11 cellular contexts compared by ENCODE assay signal in genomic region chr14:92914087-92914656, GRCh38. TPM values are rescaled to one million over a fixed set of nuclear protein-coding genes. Genes with fewer than 3 reads are reported as not detected.
A peak's percentile ranks its signal among the peaks of the same experiment; 100 is the strongest.
DNase-seq lines count a peak whose midpoint lies in the region; ATAC-seq and TF ChIP-seq lines count a peak whose summit lies in the region.
"Had no signal": no experiment of that assay in that cellular context is flagged by ENCODE, and none has a peak within 500 bp of the region (broad histone marks: within the 10 kb centered on the region; RNA-seq: fewer than 3 reads in every experiment).

No MANE protein-coding gene starts in this region.

- WGBS in spleen, 5 donors: 7 to 12% (median 9%) methylated on average over 7 of the region's 7 CpGs

- no peak overlapping the region for H3K27ac ChIP-seq in spleen
- H3K27ac ChIP-seq: SK-N-MC had no signal

- no peaks in the 10 kb centered on the region for H3K36me3 Mint-ChIP-seq in activated naive CD8-positive, alpha-beta T cell treated with anti-CD3 and anti-CD28 coated beads for 36 hours
- no peaks in the 10 kb centered on the region for H3K36me3 Mint-ChIP-seq in nephron progenitor cell (ENCODE audit: low read depth)
- H3K36me3 Mint-ChIP-seq: stimulated activated memory B cell treated with anti-CD40 and anti-IgM and Interleukin-4, amounts not matched to agents 10 μg/mL and 1 μg/mL and 100 μg/mL, for 72 hours had no signal

- TF ChIP-seq POLR2A in spleen (IDR thresholded peaks at IDR 0.05): no peak

- no peaks in the 10 kb centered on the region for H3K9me3 Mint-ChIP-seq in activated naive CD8-positive, alpha-beta T cell treated with anti-CD3 and anti-CD28 coated beads for 36 hours
- H3K9me3 Mint-ChIP-seq in nephron progenitor cell: peaks cover 16% of the 10 kb centered on the region
- H3K9me3 Mint-ChIP-seq: stimulated activated memory B cell treated with anti-CD40 and anti-IgM and Interleukin-4, amounts not matched to agents 10 μg/mL and 1 μg/mL and 100 μg/mL, for 72 hours had no signal

- H3K4me1 ChIP-seq in spleen: no peaks in the 10 kb centered on the region

- no peaks in the 10 kb centered on the region for H3K4me1 Mint-ChIP-seq in activated naive CD8-positive, alpha-beta T cell treated with anti-CD3 and anti-CD28 coated beads for 36 hours
- H3K4me1 Mint-ChIP-seq in nephron progenitor cell: no peaks in the 10 kb centered on the region
- H3K4me1 Mint-ChIP-seq: stimulated activated memory B cell treated with anti-CD40 and anti-IgM and Interleukin-4, amounts not matched to agents 10 μg/mL and 1 μg/mL and 100 μg/mL, for 72 hours had no signal

- no peak overlapping the region for H3K4me3 Mint-ChIP-seq in activated naive CD8-positive, alpha-beta T cell treated with anti-CD3 and anti-CD28 coated beads for 36 hours
- H3K4me3 Mint-ChIP-seq in nephron progenitor cell: no peak overlapping the region
- H3K4me3 Mint-ChIP-seq: stimulated activated memory B cell treated with anti-CD40 and anti-IgM and Interleukin-4, amounts not matched to agents 10 μg/mL and 1 μg/mL and 100 μg/mL, for 72 hours had no signal

- peaks cover 15% of the 10 kb centered on the region for H3K27me3 Mint-ChIP-seq in activated naive CD8-positive, alpha-beta T cell treated with anti-CD3 and anti-CD28 coated beads for 36 hours
- H3K27me3 Mint-ChIP-seq in nephron progenitor cell (ENCODE audit: low read depth, poor library complexity): peaks cover 45% of the 10 kb centered on the region

- ATAC-seq in HG02852 (IDR thresholded peaks at IDR 0.05; ENCODE audit: unreplicated experiment) (no peak), HG03135 (IDR thresholded peaks at IDR 0.05; ENCODE audit: unreplicated experiment) (no peak)
- ATAC-seq: stimulated activated memory B cell treated with anti-CD40 and anti-IgM and Interleukin-4, amounts not matched to agents 10 μg/mL and 1 μg/mL and 100 μg/mL, for 72 hours had no signal

- TF ChIP-seq CTCF in nephron progenitor cell (IDR thresholded peaks at IDR 0.05) (no peak), spleen (IDR thresholded peaks at IDR 0.05 in 8 of 11, conservative IDR thresholded peaks at IDR 0.05 in 3 of 11) (no peak)

- H3K9me3 ChIP-seq in spleen: peaks cover 0 to 4% (median 0%) of the 10 kb centered on the region in 8 donors

- H3K4me3 ChIP-seq in spleen: no peak overlapping the region
- H3K4me3 ChIP-seq: SK-N-MC had no signal

- intact Hi-C loops in spleen (cut with DNase I; ENCODE audit: low total_unique reads): no loop called here

- no peaks in the 10 kb centered on the region for H3K36me3 ChIP-seq in spleen

- DNase-seq in EH (ENCODE audit: low read depth): peak; percentile 43
- peak; percentile 9 for DNase-seq in MV-4-11 (lab: John Stamatoyannopoulos, UW)
- DNase-seq in activated naive CD8-positive, alpha-beta T cell treated with anti-CD3 and anti-CD28 coated beads for 36 hours: peak; percentile 42
- DNase-seq in nephron progenitor cell: peak; percentile 90
- no peak for DNase-seq in spleen
- DNase-seq in NCI-H69 (lab: John Stamatoyannopoulos, UW): no peak

- H3K27me3 ChIP-seq in spleen (replicated peaks in 1 of 7): peaks cover 0 to 33% (median 0%) of the 10 kb centered on the region in 7 donors

- no peak overlapping the region for H3K27ac Mint-ChIP-seq in activated naive CD8-positive, alpha-beta T cell treated with anti-CD3 and anti-CD28 coated beads for 36 hours
- H3K27ac Mint-ChIP-seq in nephron progenitor cell: no peak overlapping the region
- H3K27ac Mint-ChIP-seq: stimulated activated memory B cell treated with anti-CD40 and anti-IgM and Interleukin-4, amounts not matched to agents 10 μg/mL and 1 μg/mL and 100 μg/mL, for 72 hours had no signal

RNA-seq across cellular contexts. Expression of gene CHGA, which starts 8.8 kb away (rescaled TPM):
- not detected for total RNA-seq in activated naive CD8-positive, alpha-beta T cell treated with anti-CD3 and anti-CD28 coated beads for 36 hours
- not detected for total RNA-seq in spleen
- under 1 TPM in 2 of 3 donors, not detected in 1; 0.09 to 0.20 TPM for polyA plus RNA-seq in spleen
- total RNA-seq: dermis microvascular lymphatic vessel endothelial cell had no signal

Comparison
In these comparisons a context has a peak if more than half of its experiments do, and no peak if none do; other contexts are left out.
1. DNase-seq: peak in EH (single experiment), MV-4-11 (single experiment), activated naive CD8-positive, alpha-beta T cell treated with anti-CD3 and anti-CD28 coated beads for 36 hours (single experiment) and nephron progenitor cell (single experiment); none in spleen (single experiment) and NCI-H69 (single experiment).